In genomic region chr13:72386138-72386684, GRCh38 we compare ENCODE assay signal across 29 cellular contexts.
"Had no signal": no experiment of that assay in that cellular context is flagged by ENCODE, and none has a peak within 500 bp of the region (broad histone marks: within the 10 kb centered on the region; RNA-seq: fewer than 3 reads in every experiment).

No MANE protein-coding gene starts in this region.

- H3K27me3 ChIP-seq: ascending aorta, cardiac muscle cell had no signal

- H3K4me3 ChIP-seq: ascending aorta, cardiac muscle cell had no signal

- FAIRE-seq: bronchial epithelial cell, TTC549 had no signal

- H3K4me1 ChIP-seq: ascending aorta had no signal

- H3K27ac ChIP-seq: ascending aorta, cardiac muscle cell, VCaP had no signal

- H3K36me3 ChIP-seq: ascending aorta, cardiac muscle cell had no signal

- DNase-seq: activated B cell treated with CpG ODN at 0.5 μM for 24 hours; activated CD4-positive, alpha-beta memory T cell treated with anti-CD3 and anti-CD28 coated beads for 36 hours; activated CD4-positive, alpha-beta T cell treated with anti-CD3 and anti-CD28 coated beads for 4 hours; activated CD4-positive, alpha-beta T cell treated with anti-CD3 and anti-CD28 coated beads, Interleukin-2, amount 10 ng/mL, durations not matched to agents 24 days and 14 days; activated CD4-positive, alpha-beta T cell treated with anti-CD3 and anti-CD28 coated beads, Interleukin-2, amount 50 U/mL, for 1 hour; activated CD4-positive, alpha-beta T cell treated with anti-CD3 and anti-CD28 coated beads, Interleukin-2, amount 50 U/mL, for 4 hours; activated CD4-positive, CD25-positive, alpha-beta regulatory T cell treated with anti-CD3 and anti-CD28 coated beads, Interleukin-2, amount 50 U/mL, for 72 hours; activated CD8-positive, alpha-beta memory T cell treated with anti-CD3 and anti-CD28 coated beads, Interleukin-2, amount 50 U/mL, for 4 hours; activated CD8-positive, alpha-beta T cell treated with anti-CD3 and anti-CD28 coated beads for 36 hours; activated effector memory CD4-positive, alpha-beta T cell treated with Interleukin-2 at 50 U/mL for 16 hours; activated gamma-delta T cell; activated naive CD4-positive, alpha-beta T cell treated with anti-CD3 and anti-CD28 coated beads, Interleukin-2, amount 10 ng/mL, durations not matched to agents 7 days and 5 days; activated naive CD4-positive, alpha-beta T cell treated with Interleukin-2 at 50 U/mL for 16 hours; activated naive CD8-positive, alpha-beta T cell treated with anti-CD3 and anti-CD28 coated beads, Interleukin-2, amount 10 ng/mL, durations not matched to agents 7 days and 5 days; activated naive CD8-positive, alpha-beta T cell treated with anti-CD3 and anti-CD28 coated beads, Interleukin-2, amount 50 U/mL, for 24 hours; activated T-cell treated with anti-CD3 and anti-CD28 coated beads, Interleukin-2, amount 50 U/mL, for 24 hours; activated T-cell treated with anti-CD3 and anti-CD28 coated beads, Interleukin-2, amount 50 U/mL, for 48 hours; amygdala; anterior cingulate cortex; caudate nucleus; cerebellar nuclear complex; T-helper 1 cell; T-helper 2 cell; T-helper 9 cell had no signal

- ATAC-seq: activated CD8-positive, alpha-beta T cell treated with anti-CD3 and anti-CD28 coated beads for 36 hours; activated naive CD8-positive, alpha-beta T cell treated with anti-CD3 and anti-CD28 coated beads, Interleukin-2, amount 50 U/mL, for 24 hours had no signal

- H3K9me3 ChIP-seq: ascending aorta had no signal
